In genomic region chr12:88339966-88340365, GRCh38 we compare ENCODE assay signal across 33 cellular contexts.
DNase-seq lines count a peak whose midpoint lies in the region; ATAC-seq, FAIRE-seq and TF ChIP-seq lines count a peak whose summit lies in the region.
"Had no signal": no experiment of that assay in that cellular context is flagged by ENCODE, and none has a peak within 500 bp of the region (broad histone marks: within the 10 kb centered on the region; RNA-seq: fewer than 3 reads in every experiment).

No MANE protein-coding gene starts in this region.

- H3F3A ChIP-seq in PC-3 (ENCODE audit: low read length, unreplicated experiment), result no peaks in the 10 kb centered on the region

- no CpG with 5 or more reads among the region's 1 CpG for WGBS in IMR-90 (ENCODE audit: extremely low coverage in 2 of 2, insufficient read length in 1 of 2), 2 experiments

- no peak overlapping the region for H2BK5ac ChIP-seq in IMR-90 (ENCODE audit: low read depth, low read length, poor library complexity, severe bottlenecking)

- no peak overlapping the region for H3K4me2 ChIP-seq in IMR-90 (ENCODE audit: low read depth, low read length)
- peak overlapping the region; percentile 60 for H3K4me2 ChIP-seq in keratinocyte (ENCODE audit: control insufficient read depth, extremely low read depth, insufficient read depth, low read depth, low read length)
- H3K4me2 ChIP-seq in PC-3 (ENCODE audit: low read length), result no peak overlapping the region
- H3K4me2 ChIP-seq: A549 had no signal

- H2BK20ac ChIP-seq in IMR-90 (ENCODE audit: low read depth, low read length), result peak overlapping the region; percentile 62; the same call in 1 of the 2 replicates

- no peak overlapping the region for H4K8ac ChIP-seq in IMR-90 (ENCODE audit: low read depth in 2 of 2, low read length in 2 of 2)

- POLR2A ChIA-PET in IMR-90 (lab: Charles Lee; ENCODE audit: unreplicated experiment) (no interaction called here), PC-3 (lab: Charles Lee; ENCODE audit: unreplicated experiment) (no interaction called here)

- H3K27ac ChIP-seq in IMR-90 (ENCODE audit: insufficient read depth, low read length), result no peak overlapping the region
- peak overlapping the region; percentile 74 for H3K27ac ChIP-seq in keratinocyte (ENCODE audit: control insufficient read depth, insufficient read depth, low read length)
- H3K27ac ChIP-seq in PC-3 (ENCODE audit: low read length), result no peak overlapping the region
- H3K27ac ChIP-seq: A549, cardiac muscle cell, esophagus muscularis mucosa, HL-60, parathyroid adenoma, testis, VCaP had no signal

- TF ChIP-seq RAD21 in IMR-90 (IDR thresholded peaks at IDR 0.05; ENCODE audit: low read length), result no peak

- H3K79me1 ChIP-seq in IMR-90 (ENCODE audit: low read depth in 1 of 2, low read length in 2 of 2), result no peaks in the 10 kb centered on the region

- H3K9me2 ChIP-seq in PC-3 (replicated peaks; ENCODE audit: low read length), result no peaks in the 10 kb centered on the region

- H2AK9ac ChIP-seq in IMR-90 (replicated peaks; ENCODE audit: low read depth, low read length, poor library complexity), result no peak overlapping the region

- H2AFZ ChIP-seq in IMR-90 (replicated peaks; ENCODE audit: low read length, poor library complexity), result no peak overlapping the region
- H2AFZ ChIP-seq in keratinocyte (ENCODE audit: control insufficient read depth, low read length), result peak overlapping the region; percentile 54
- H2AFZ ChIP-seq in PC-3 (ENCODE audit: low read length), result no peak overlapping the region
- H2AFZ ChIP-seq: parathyroid adenoma had no signal

- no peak overlapping the region for H3K18ac ChIP-seq in IMR-90 (ENCODE audit: low read depth, low read length)

- no peaks in the 10 kb centered on the region for H3K27me3 ChIP-seq in IMR-90 (ENCODE audit: control insufficient read depth, insufficient read depth, low read length)
- no peaks in the 10 kb centered on the region for H3K27me3 ChIP-seq in keratinocyte (ENCODE audit: control insufficient read depth, extremely low read depth, insufficient read depth, low read length)
- H3K27me3 ChIP-seq in PC-3 (ENCODE audit: low read length), result no peaks in the 10 kb centered on the region
- H3K27me3 ChIP-seq: BE2C, cardiac muscle cell, esophagus muscularis mucosa, testis had no signal

- H2BK15ac ChIP-seq in IMR-90 (ENCODE audit: low read depth, low read length), result 0 out of 3 replicates have a peak overlapping the region, but pooled peaks have one; percentile 12

- in situ Hi-C loops in IMR-90 (cut with MboI; ENCODE audit: low sequenced_read_pairs), result no loop called here

- FAIRE-seq in keratinocyte (lab: Jason Lieb, UNC), result peak; percentile 83

- no peak for ATAC-seq in IMR-90 (ENCODE audit: low read depth)
- no peak for ATAC-seq in HG03432 (IDR thresholded peaks at IDR 0.05; ENCODE audit: unreplicated experiment)
- no peak for ATAC-seq in GM21786 (IDR thresholded peaks at IDR 0.05; ENCODE audit: unreplicated experiment)
- no peak for ATAC-seq in PC-3
- ATAC-seq: A549; activated CD4-positive, alpha-beta T cell treated with anti-CD3 and anti-CD28 coated beads for 36 hours; activated CD8-positive, alpha-beta T cell treated with anti-CD3 and anti-CD28 coated beads, Interleukin-2, amount 10 ng/mL, durations not matched to agents 7 days and 5 days; left lobe of liver; stimulated activated naive CD8-positive, alpha-beta T cell treated with anti-CD3 and anti-CD28 coated beads, Interleukin-15, Interleukin-2, amounts not matched to agents 100 U/mL and 50 U/mL, for 24 hours had no signal

- no peak overlapping the region for H3K14ac ChIP-seq in IMR-90 (replicated peaks; ENCODE audit: low read depth, low read length)

- no peaks in the 10 kb centered on the region for H3K36me3 ChIP-seq in IMR-90 (ENCODE audit: control insufficient read depth, insufficient read depth, low read length)
- no peaks in the 10 kb centered on the region for H3K36me3 ChIP-seq in keratinocyte (ENCODE audit: control insufficient read depth in 2 of 2, extremely low read depth in 1 of 2, insufficient read depth in 2 of 2, low read length in 2 of 2)
- no peaks in the 10 kb centered on the region for H3K36me3 ChIP-seq in PC-3 (ENCODE audit: low read depth, low read length)
- H3K36me3 ChIP-seq: BE2C, cardiac muscle cell, esophagus muscularis mucosa had no signal

- no peaks in the 10 kb centered on the region for H3K79me2 ChIP-seq in keratinocyte (ENCODE audit: control insufficient read depth, insufficient read depth, low read length)
- no peaks in the 10 kb centered on the region for H3K79me2 ChIP-seq in PC-3 (ENCODE audit: low read length)
- H3K79me2 ChIP-seq: parathyroid adenoma had no signal

- H3K9me3 ChIP-seq in IMR-90 (ENCODE audit: control insufficient read depth, insufficient read depth, low read length), result no peaks in the 10 kb centered on the region
- H3K9me3 ChIP-seq in keratinocyte (ENCODE audit: control insufficient read depth, low read depth, low read length), result no peaks in the 10 kb centered on the region
- H3K9me3 ChIP-seq in PC-3 (ENCODE audit: low read length), result no peaks in the 10 kb centered on the region
- H3K9me3 ChIP-seq: A549, BE2C, esophagus muscularis mucosa, testis had no signal

- no peak overlapping the region for H3K56ac ChIP-seq in IMR-90 (ENCODE audit: extremely low read depth, insufficient read depth, low read length)

- CTCF ChIA-PET in IMR-90 (lab: Yijun Ruan, JAX) (no interaction called here), PC-3 (lab: Charles Lee) (no interaction called here)

- BruUV-seq in IMR-90 (replicated peaks; lab: Mats Ljungman, UMichigan) (no TSS peak), PC-3 (replicated peaks; lab: Mats Ljungman, UMichigan) (no TSS peak)

- TF ChIP-seq CTCF in AG10803 (conservative IDR thresholded peaks at IDR 0.05; ENCODE audit: low read length) (no peak), IMR-90 (conservative IDR thresholded peaks at IDR 0.05; ENCODE audit: low read depth, low read length) (no peak), choroid plexus epithelial cell (conservative IDR thresholded peaks at IDR 0.05; ENCODE audit: low read depth, low read length) (no peak), keratinocyte (optimal IDR thresholded peaks at IDR 0.05 in 1 of 3, IDR thresholded peaks at IDR 0.05 in 1 of 3, conservative IDR thresholded peaks at IDR 0.05 in 1 of 3; ENCODE audit: extremely low read depth in 1 of 3, insufficient read depth in 2 of 3, low read length in 3 of 3) (no peak), PC-3 (conservative IDR thresholded peaks at IDR 0.05; ENCODE audit: low read depth, low read length) (no peak)

- no peak overlapping the region for H3K9ac ChIP-seq in IMR-90 (ENCODE audit: low read depth, low read length)
- no peak overlapping the region for H3K9ac ChIP-seq in keratinocyte (ENCODE audit: control insufficient read depth, extremely low read depth, insufficient read depth, low read length)
- H3K9ac ChIP-seq in PC-3 (ENCODE audit: low read length), result no peak overlapping the region
- H3K9ac ChIP-seq: parathyroid adenoma had no signal

- peak overlapping the region; percentile 52; the same call in 1 of the 2 replicates for H2BK120ac ChIP-seq in IMR-90 (ENCODE audit: low read depth, low read length)

- H4K20me1 ChIP-seq in IMR-90 (ENCODE audit: insufficient read depth, low read length) (no peaks in the 10 kb centered on the region), keratinocyte (ENCODE audit: control insufficient read depth, extremely low read depth, insufficient read depth, low read length) (no peaks in the 10 kb centered on the region), PC-3 (ENCODE audit: low read length) (no peaks in the 10 kb centered on the region)

- H3K9me1 ChIP-seq in IMR-90 (ENCODE audit: insufficient read depth, low read length) (no peaks in the 10 kb centered on the region), keratinocyte (ENCODE audit: control insufficient read depth, extremely low read depth, insufficient read depth, low read length) (no peaks in the 10 kb centered on the region)

- no peak overlapping the region for H4K5ac ChIP-seq in IMR-90 (ENCODE audit: low read depth, low read length)

- H3K4me1 ChIP-seq in IMR-90 (ENCODE audit: control insufficient read depth, insufficient read depth, low read length), result no peaks in the 10 kb centered on the region; the same call in 1 of the 2 replicates
- H3K4me1 ChIP-seq in keratinocyte (ENCODE audit: control insufficient read depth, extremely low read depth, insufficient read depth, low read length), result peaks cover 24% of the 10 kb centered on the region
- H3K4me1 ChIP-seq in PC-3 (ENCODE audit: insufficient read depth, low read length), result peaks cover 6% of the 10 kb centered on the region
- H3K4me1 ChIP-seq: A549, BE2C, parathyroid adenoma, testis had no signal

- no peak overlapping the region for H3K4ac ChIP-seq in IMR-90 (ENCODE audit: low read depth, low read length)

- peak; percentile 29 for DNase-seq in AG10803 (ENCODE audit: low read depth)
- peak; percentile 28 for DNase-seq in IMR-90
- DNase-seq in choroid plexus epithelial cell (ENCODE audit: low read depth), result peak; percentile 30
- DNase-seq in keratinocyte (ENCODE audit: low read depth, low spot score), result no peak
- no peak for DNase-seq in PC-3
- DNase-seq in C1 segment of cervical spinal cord (lab: John Stamatoyannopoulos, UW), result no peak
- DNase-seq: activated CD4-positive, alpha-beta T cell treated with anti-CD3 and anti-CD28 coated beads for 36 hours; activated CD8-positive, alpha-beta T cell treated with anti-CD3 and anti-CD28 coated beads, Interleukin-2, amount 10 ng/mL, durations not matched to agents 7 days and 5 days; BE2C; CD8-positive, alpha-beta memory T cell; cortex of kidney; DMS 273 treated with DMSO at 0.1 percent for 48 hours; effector memory CD4-positive, alpha-beta T cell; H9; hippocampal formation; MV-4-11; NCI-H446 treated with DMSO at 0.1 percent for 48 hours; NCI-H82; retina; RPMI8226; stimulated activated CD4-positive, alpha-beta T cell treated with anti-CD3 and anti-CD28 coated beads, Interleukin-1b, Interleukin-23, amount 100 ng/mL, for 48 hours; stimulated activated naive CD8-positive, alpha-beta T cell treated with anti-CD3 and anti-CD28 coated beads, Interleukin-15, Interleukin-2, amounts not matched to agents 100 U/mL and 50 U/mL, for 24 hours; T1000; testis had no signal

- no peak overlapping the region for H3K23ac ChIP-seq in IMR-90 (ENCODE audit: low read depth, low read length)

- H2AK5ac ChIP-seq in IMR-90 (ENCODE audit: low read depth, low read length), result no peak overlapping the region

- dilution Hi-C loops in IMR-90 (cut with HindIII; ENCODE audit: low sequenced_read_pairs, unreplicated experiment), result no loop called here
- dilution Hi-C loops in keratinocyte (cut with MboI; ENCODE audit: extremely low pct_ligation_motif_present, low sequenced_read_pairs), result no loop called here

- intact Hi-C loops in IMR-90 (cut with micrococcal nuclease) (loop anchor here (10.0 kb wide), 1 partner anchor 185 kb away; no protein-coding TSS in a partner anchor), PC-3 (cut with micrococcal nuclease) (no loop called here)

- no peak overlapping the region for H4K91ac ChIP-seq in IMR-90 (ENCODE audit: insufficient read depth, low read depth, low read length)

- H3K4me3 ChIP-seq in AG10803 (ENCODE audit: low read length), result no peak overlapping the region
- H3K4me3 ChIP-seq in IMR-90 (ENCODE audit: insufficient read depth, low read depth, low read length), result no peak overlapping the region
- H3K4me3 ChIP-seq in choroid plexus epithelial cell (ENCODE audit: low read depth, low read length), result no peak overlapping the region
- peak overlapping the region in 1 of 3 experiments; percentile 17 for H3K4me3 ChIP-seq in keratinocyte (ENCODE audit: control insufficient read depth in 2 of 3, extremely low read depth in 1 of 3, insufficient read depth in 2 of 3, low read depth in 1 of 3, low read length in 3 of 3)
- no peak overlapping the region for H3K4me3 ChIP-seq in PC-3 (ENCODE audit: low read length)
- H3K4me3 ChIP-seq: A549, cardiac muscle cell, esophagus muscularis mucosa, testis had no signal

- no peak for TF ChIP-seq POLR2A in IMR-90 (IDR thresholded peaks at IDR 0.05; ENCODE audit: low read depth, low read length)

Comparison
In these comparisons a context has a peak if more than half of its experiments do, and no peak if none do; other contexts are left out.
1. DNase-seq: peak in AG10803 (single experiment), IMR-90 (single experiment) and choroid plexus epithelial cell (single experiment); none in keratinocyte (single experiment), PC-3 (single experiment) and C1 segment of cervical spinal cord (0 of 14).